15 cellular contexts compared by ENCODE assay signal in the genomic region with DNA sequence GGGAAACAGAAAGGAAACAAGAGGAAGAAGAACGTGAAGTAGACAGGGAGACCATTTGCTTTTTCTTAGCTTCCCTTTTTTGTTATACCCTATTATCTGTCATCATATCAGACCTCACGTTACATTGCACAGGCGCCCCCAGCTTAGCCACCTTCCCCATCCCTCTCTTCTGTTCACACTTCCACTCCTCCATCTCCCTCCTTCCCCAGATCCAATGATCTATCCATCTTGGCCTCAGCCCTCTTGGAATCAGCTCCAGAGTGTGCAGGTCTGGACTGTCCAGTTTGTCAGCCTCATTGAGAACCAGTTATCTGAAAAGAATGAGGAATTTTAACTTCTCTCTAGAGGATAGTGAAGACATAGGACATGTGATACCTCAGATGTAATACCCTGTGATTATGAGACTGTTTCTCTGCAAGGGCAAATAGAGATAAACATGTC.
DNase-seq lines count a peak whose midpoint lies in the region; ATAC-seq and TF ChIP-seq lines count a peak whose summit lies in the region.
"Had no signal": no experiment of that assay in that cellular context is flagged by ENCODE, and none has a peak within 500 bp of the region (broad histone marks: within the 10 kb centered on the region; RNA-seq: fewer than 3 reads in every experiment).

No MANE protein-coding gene starts in this region.

- intact Hi-C loops in mucosa of descending colon (cut with DNase I, micrococcal nuclease) (no loop called here), transverse colon (cut with DNase I; ENCODE audit: low total_unique reads) (loop anchor here (10.0 kb wide), 1 partner anchor 72 kb away; no protein-coding TSS in a partner anchor)

- ATAC-seq in mucosa of descending colon: peak; percentile 30
- no peak for ATAC-seq in HG03460 (IDR thresholded peaks at IDR 0.05; ENCODE audit: unreplicated experiment)

- H3K4me1 ChIP-seq in mucosa of descending colon (ENCODE audit: low read depth) (no peaks in the 10 kb centered on the region), transverse colon (peaks cover 2 to 8% (median 5%) of the 10 kb centered on the region in 4 donors), HAP-1 (peaks cover 3% of the 10 kb centered on the region)
- H3K4me1 ChIP-seq: Peyer's patch had no signal

- no peak for TF ChIP-seq POLR2A in transverse colon (IDR thresholded peaks at IDR 0.05)

- peak overlapping the region; percentile 52 to 56 for H3K27ac ChIP-seq in coronary artery
- peak overlapping the region; percentile 9 to 66 (median 62) for H3K27ac ChIP-seq in transverse colon

- H3K4me3 ChIP-seq in coronary artery: no peak overlapping the region
- no peak overlapping the region for H3K4me3 ChIP-seq in mucosa of descending colon
- no peak overlapping the region for H3K4me3 ChIP-seq in transverse colon
- H3K4me3 ChIP-seq in HAP-1: no peak overlapping the region
- H3K4me3 ChIP-seq: Peyer's patch had no signal

- peaks cover 8% of the 10 kb centered on the region for H3K9me3 ChIP-seq in mucosa of descending colon
- H3K9me3 ChIP-seq in transverse colon: no peaks in the 10 kb centered on the region
- no peaks in the 10 kb centered on the region for H3K9me3 ChIP-seq in HAP-1
- H3K9me3 ChIP-seq: Peyer's patch had no signal

- H3K36me3 ChIP-seq in mucosa of descending colon (ENCODE audit: low read depth): no peaks in the 10 kb centered on the region
- no peaks in the 10 kb centered on the region for H3K36me3 ChIP-seq in transverse colon
- H3K36me3 ChIP-seq in HAP-1 (replicated peaks): no peaks in the 10 kb centered on the region
- H3K36me3 ChIP-seq: Peyer's patch had no signal

- DNase-seq in NOMO-1 treated with DMSO at 0.1 percent for 48 hours (lab: John Stamatoyannopoulos, UW; ENCODE audit: unreplicated experiment) (peak; percentile 87), coronary artery (ENCODE audit: low spot score) (no peak), mucosa of descending colon (no peak), transverse colon (no peak), kidney tubule cell (ENCODE audit: low spot score) (no peak), HAP-1 (ENCODE audit: low spot score in 2 of 2) (no peak)
- DNase-seq: activated naive CD4-positive, alpha-beta T cell treated with Interleukin-2 at 50 U/mL for 16 hours; foreskin fibroblast; GDM1; kidney; Peyer's patch; stimulated activated CD4-positive, alpha-beta T cell treated with anti-CD3 and anti-CD28 coated beads, Interleukin-2, amount 100 ng/mL, for 48 hours; stimulated activated naive B cell treated with anti-CD40 and anti-IgM and Interleukin-4, amounts not matched to agents 10 μg/mL and 1 μg/mL and 100 μg/mL, for 72 hours; T-helper 9 cell had no signal

- in situ Hi-C loops in transverse colon (cut with MboI; ENCODE audit: low pct_ligation_motif_present in 1 of 4, low pct_unique_long_range_greater_than_20kb in 1 of 4, low sequenced_read_pairs in 3 of 4) (no loop called here), HAP-1 (cut with MboI; ENCODE audit: low sequenced_read_pairs) (no loop called here)

- no peak for TF ChIP-seq CTCF in coronary artery (IDR thresholded peaks at IDR 0.05)
- no peak for TF ChIP-seq CTCF in mucosa of descending colon (IDR thresholded peaks at IDR 0.05)
- no peak for TF ChIP-seq CTCF in transverse colon (IDR thresholded peaks at IDR 0.05)

- 79 to 83% methylated on average over 3 of the region's 3 CpGs for WGBS in transverse colon (ENCODE audit: low coverage in 1 of 2), 2 donors

- no peak for TF ChIP-seq EP300 in transverse colon (IDR thresholded peaks at IDR 0.05; ENCODE audit: low read depth)

- no peaks in the 10 kb centered on the region for H3K27me3 ChIP-seq in transverse colon
- no peaks in the 10 kb centered on the region for H3K27me3 ChIP-seq in HAP-1 (ENCODE audit: low read depth)
- H3K27me3 ChIP-seq: Peyer's patch had no signal
